1 cellular context compared by ENCODE assay signal in the genomic region with DNA sequence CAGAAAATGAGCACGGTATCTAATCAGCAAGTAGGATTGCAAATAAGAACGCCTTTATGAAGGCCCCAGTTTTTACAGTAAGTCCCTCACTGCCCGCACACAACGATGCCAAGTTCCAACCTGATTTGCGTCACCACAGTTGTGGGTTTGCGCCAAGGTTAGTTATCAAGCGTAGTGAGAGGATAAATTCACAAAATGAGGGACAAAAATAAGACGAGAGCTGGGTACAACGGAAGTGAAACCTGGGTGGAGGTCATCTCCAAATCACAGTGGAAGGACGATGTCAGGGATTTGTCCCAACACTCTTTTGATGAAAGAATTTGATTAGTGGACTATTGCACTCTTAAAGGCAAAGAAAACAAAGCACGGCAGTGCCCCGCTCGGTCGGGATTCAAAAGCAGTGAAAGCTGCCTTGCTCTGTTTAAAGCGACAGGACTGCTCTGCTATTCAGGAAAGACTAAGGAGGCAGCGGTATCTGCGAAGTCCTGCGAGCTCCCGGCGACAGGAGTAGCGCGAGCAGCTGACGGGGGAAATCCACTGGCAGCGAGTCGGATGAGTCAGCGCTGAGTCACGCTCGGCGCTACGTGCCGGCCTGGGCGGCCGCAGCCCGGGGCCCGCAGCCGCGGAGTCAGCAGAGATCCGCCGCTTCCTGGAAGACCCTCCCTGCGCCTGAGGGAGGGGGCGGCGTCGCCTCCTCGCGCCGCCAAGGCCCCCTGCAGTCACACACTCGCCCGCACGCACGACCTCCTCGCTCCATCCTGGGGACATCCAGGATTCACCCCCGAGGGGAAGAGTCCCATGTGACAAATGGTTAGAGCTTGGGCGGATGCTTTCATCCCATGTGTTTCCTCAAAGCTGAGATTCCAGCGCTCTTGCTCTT.
TF ChIP-seq lines count a peak whose summit lies in the region.

No MANE protein-coding gene starts in this region.

TF ChIP-seq in HEK293, 187 proteins besides CTCF, POLR2A, EP300 and RAD21 (continued from another document and continues in another):
- TF ChIP-seq, protein P1, sequence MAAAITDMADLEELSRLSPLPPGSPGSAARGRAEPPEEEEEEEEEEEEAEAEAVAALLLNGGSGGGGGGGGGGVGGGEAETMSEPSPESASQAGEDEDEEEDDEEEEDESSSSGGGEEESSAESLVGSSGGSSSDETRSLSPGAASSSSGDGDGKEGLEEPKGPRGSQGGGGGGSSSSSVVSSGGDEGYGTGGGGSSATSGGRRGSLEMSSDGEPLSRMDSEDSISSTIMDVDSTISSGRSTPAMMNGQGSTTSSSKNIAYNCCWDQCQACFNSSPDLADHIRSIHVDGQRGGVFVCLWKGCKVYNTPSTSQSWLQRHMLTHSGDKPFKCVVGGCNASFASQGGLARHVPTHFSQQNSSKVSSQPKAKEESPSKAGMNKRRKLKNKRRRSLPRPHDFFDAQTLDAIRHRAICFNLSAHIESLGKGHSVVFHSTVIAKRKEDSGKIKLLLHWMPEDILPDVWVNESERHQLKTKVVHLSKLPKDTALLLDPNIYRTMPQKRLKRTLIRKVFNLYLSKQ (tag by site-specific recombination; IDR thresholded peaks at IDR 0.05; ENCODE audit: borderline replicate concordance): no peak
- TF ChIP-seq ZNF791 (tag by site-specific recombination; IDR thresholded peaks at IDR 0.05) (no peak), ZNF645 (tag by site-specific recombination; IDR thresholded peaks at IDR 0.05) (no peak), ZNF354C (tag by site-specific recombination; IDR thresholded peaks at IDR 0.05; ENCODE audit: borderline replicate concordance, low read depth) (no peak), ZNF248 (tag by site-specific recombination; IDR thresholded peaks at IDR 0.05) (no peak), HOXD13 (CRISPR knock-in tag; IDR thresholded peaks at IDR 0.05; ENCODE audit: borderline replicate concordance) (no peak), ZNF433 (tag by site-specific recombination; IDR thresholded peaks at IDR 0.05; ENCODE audit: low read depth) (no peak), EGR2 (tag by site-specific recombination; IDR thresholded peaks at IDR 0.05; ENCODE audit: low read depth) (peak; percentile 64), ZBTB21 (tag by site-specific recombination; IDR thresholded peaks at IDR 0.05) (peak; percentile 67; the same call in 1 of the 2 replicates), KLF9 (tag by site-specific recombination; IDR thresholded peaks at IDR 0.05; ENCODE audit: low read depth) (peak; percentile 73), ZBTB6 (tag by site-specific recombination; IDR thresholded peaks at IDR 0.05) (no peak), ZNF785 (tag by site-specific recombination; IDR thresholded peaks at IDR 0.05) (peak; percentile 87; the same call in 1 of the 2 replicates), SALL2 (tag by site-specific recombination; IDR thresholded peaks at IDR 0.05; ENCODE audit: borderline replicate concordance) (no peak), ZNF274 (IDR thresholded peaks at IDR 0.05; ENCODE audit: low read length) (no peak), ZNF274 (tag by site-specific recombination; IDR thresholded peaks at IDR 0.05; ENCODE audit: borderline replicate concordance) (no peak), SP2 (tag by site-specific recombination; IDR thresholded peaks at IDR 0.05) (peak; percentile 63), YY2 (tag by site-specific recombination; IDR thresholded peaks at IDR 0.05) (no peak), ZNF423 (tag by site-specific recombination; IDR thresholded peaks at IDR 0.05) (no peak), ZNF24 (tag by site-specific recombination; IDR thresholded peaks at IDR 0.05) (peak; percentile 75; the same call in 1 of the 2 replicates), PRDM1 (tag by site-specific recombination; IDR thresholded peaks at IDR 0.05) (peak; percentile 91), SP7 (tag by site-specific recombination; IDR thresholded peaks at IDR 0.05) (peak; percentile 97), ZNF585B (tag by site-specific recombination; IDR thresholded peaks at IDR 0.05) (no peak), REPIN1 (tag by site-specific recombination; IDR thresholded peaks at IDR 0.05; ENCODE audit: low read depth) (no peak), ZNF48 (tag by site-specific recombination; IDR thresholded peaks at IDR 0.05) (no peak), SETDB1 (IDR thresholded peaks at IDR 0.05; ENCODE audit: insufficient read length, low read length) (no peak), ZNF837 (tag by site-specific recombination; IDR thresholded peaks at IDR 0.05) (no peak), ZNF23 (tag by site-specific recombination; IDR thresholded peaks at IDR 0.05; ENCODE audit: borderline replicate concordance) (no peak), ZSCAN23 (tag by site-specific recombination; IDR thresholded peaks at IDR 0.05) (peak; percentile 36; the same call in 1 of the 2 replicates), BCL11B (tag by site-specific recombination; IDR thresholded peaks at IDR 0.05; ENCODE audit: low read depth) (peak; percentile 78), ZNF311 (tag by site-specific recombination; IDR thresholded peaks at IDR 0.05; ENCODE audit: borderline replicate concordance) (no peak), RBAK (tag by site-specific recombination; IDR thresholded peaks at IDR 0.05) (no peak), ZNF302 (tag by site-specific recombination; IDR thresholded peaks at IDR 0.05; ENCODE audit: low read depth) (0 out of 2 replicates have a peak, but pooled peaks have one; percentile 20), PBX3 (CRISPR knock-in tag; IDR thresholded peaks at IDR 0.05) (0 out of 2 replicates have a peak, but pooled peaks have one; percentile 79), ZNF132 (tag by site-specific recombination; IDR thresholded peaks at IDR 0.05; ENCODE audit: borderline replicate concordance) (no peak), ZFP41 (tag by site-specific recombination; IDR thresholded peaks at IDR 0.05; ENCODE audit: borderline replicate concordance) (no peak), ZNF624 (tag by site-specific recombination; IDR thresholded peaks at IDR 0.05) (no peak), ZNF792 (tag by site-specific recombination; IDR thresholded peaks at IDR 0.05) (no peak), ZNF623 (tag by site-specific recombination; IDR thresholded peaks at IDR 0.05) (no peak), GFI1B (tag by site-specific recombination; IDR thresholded peaks at IDR 0.05) (peak; percentile 37; the same call in 1 of the 2 replicates), ZNF561 (tag by site-specific recombination; IDR thresholded peaks at IDR 0.05; ENCODE audit: borderline replicate concordance) (peak; percentile 88), ZNF416 (tag by site-specific recombination; IDR thresholded peaks at IDR 0.05) (no peak), WT1 (tag by site-specific recombination; IDR thresholded peaks at IDR 0.05) (peak; percentile 76; the same call in 1 of the 2 replicates), ZNF768 (tag by site-specific recombination; IDR thresholded peaks at IDR 0.05) (no peak), ZFP3 (tag by site-specific recombination; IDR thresholded peaks at IDR 0.05; ENCODE audit: low read depth) (no peak), ZNF133 (tag by site-specific recombination; IDR thresholded peaks at IDR 0.05) (no peak), ZNF19 (tag by site-specific recombination; IDR thresholded peaks at IDR 0.05; ENCODE audit: low read depth) (no peak), ZNF549 (tag by site-specific recombination; IDR thresholded peaks at IDR 0.05) (no peak), ZFP37 (tag by site-specific recombination; IDR thresholded peaks at IDR 0.05) (peak; percentile 92)
- TF ChIP-seq, protein P2, sequence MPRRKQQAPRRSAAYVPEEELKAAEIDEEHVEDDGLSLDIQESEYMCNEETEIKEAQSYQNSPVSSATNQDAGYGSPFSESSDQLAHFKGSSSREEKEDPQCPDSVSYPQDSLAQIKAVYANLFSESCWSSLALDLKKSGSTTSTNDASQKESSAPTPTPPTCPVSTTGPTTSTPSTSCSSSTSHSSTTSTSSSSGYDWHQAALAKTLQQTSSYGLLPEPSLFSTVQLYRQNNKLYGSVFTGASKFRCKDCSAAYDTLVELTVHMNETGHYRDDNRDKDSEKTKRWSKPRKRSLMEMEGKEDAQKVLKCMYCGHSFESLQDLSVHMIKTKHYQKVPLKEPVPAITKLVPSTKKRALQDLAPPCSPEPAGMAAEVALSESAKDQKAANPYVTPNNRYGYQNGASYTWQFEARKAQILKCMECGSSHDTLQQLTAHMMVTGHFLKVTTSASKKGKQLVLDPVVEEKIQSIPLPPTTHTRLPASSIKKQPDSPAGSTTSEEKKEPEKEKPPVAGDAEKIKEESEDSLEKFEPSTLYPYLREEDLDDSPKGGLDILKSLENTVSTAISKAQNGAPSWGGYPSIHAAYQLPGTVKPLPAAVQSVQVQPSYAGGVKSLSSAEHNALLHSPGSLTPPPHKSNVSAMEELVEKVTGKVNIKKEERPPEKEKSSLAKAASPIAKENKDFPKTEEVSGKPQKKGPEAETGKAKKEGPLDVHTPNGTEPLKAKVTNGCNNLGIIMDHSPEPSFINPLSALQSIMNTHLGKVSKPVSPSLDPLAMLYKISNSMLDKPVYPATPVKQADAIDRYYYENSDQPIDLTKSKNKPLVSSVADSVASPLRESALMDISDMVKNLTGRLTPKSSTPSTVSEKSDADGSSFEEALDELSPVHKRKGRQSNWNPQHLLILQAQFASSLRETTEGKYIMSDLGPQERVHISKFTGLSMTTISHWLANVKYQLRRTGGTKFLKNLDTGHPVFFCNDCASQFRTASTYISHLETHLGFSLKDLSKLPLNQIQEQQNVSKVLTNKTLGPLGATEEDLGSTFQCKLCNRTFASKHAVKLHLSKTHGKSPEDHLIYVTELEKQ (tag by site-specific recombination; IDR thresholded peaks at IDR 0.05; ENCODE audit: borderline replicate concordance): peak; percentile 70; the same call in 1 of the 2 replicates
- TF ChIP-seq, protein P3, sequence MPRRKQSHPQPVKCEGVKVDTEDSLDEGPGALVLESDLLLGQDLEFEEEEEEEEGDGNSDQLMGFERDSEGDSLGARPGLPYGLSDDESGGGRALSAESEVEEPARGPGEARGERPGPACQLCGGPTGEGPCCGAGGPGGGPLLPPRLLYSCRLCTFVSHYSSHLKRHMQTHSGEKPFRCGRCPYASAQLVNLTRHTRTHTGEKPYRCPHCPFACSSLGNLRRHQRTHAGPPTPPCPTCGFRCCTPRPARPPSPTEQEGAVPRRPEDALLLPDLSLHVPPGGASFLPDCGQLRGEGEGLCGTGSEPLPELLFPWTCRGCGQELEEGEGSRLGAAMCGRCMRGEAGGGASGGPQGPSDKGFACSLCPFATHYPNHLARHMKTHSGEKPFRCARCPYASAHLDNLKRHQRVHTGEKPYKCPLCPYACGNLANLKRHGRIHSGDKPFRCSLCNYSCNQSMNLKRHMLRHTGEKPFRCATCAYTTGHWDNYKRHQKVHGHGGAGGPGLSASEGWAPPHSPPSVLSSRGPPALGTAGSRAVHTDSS (tag by site-specific recombination; IDR thresholded peaks at IDR 0.05): no peak
- TF ChIP-seq, protein P4, sequence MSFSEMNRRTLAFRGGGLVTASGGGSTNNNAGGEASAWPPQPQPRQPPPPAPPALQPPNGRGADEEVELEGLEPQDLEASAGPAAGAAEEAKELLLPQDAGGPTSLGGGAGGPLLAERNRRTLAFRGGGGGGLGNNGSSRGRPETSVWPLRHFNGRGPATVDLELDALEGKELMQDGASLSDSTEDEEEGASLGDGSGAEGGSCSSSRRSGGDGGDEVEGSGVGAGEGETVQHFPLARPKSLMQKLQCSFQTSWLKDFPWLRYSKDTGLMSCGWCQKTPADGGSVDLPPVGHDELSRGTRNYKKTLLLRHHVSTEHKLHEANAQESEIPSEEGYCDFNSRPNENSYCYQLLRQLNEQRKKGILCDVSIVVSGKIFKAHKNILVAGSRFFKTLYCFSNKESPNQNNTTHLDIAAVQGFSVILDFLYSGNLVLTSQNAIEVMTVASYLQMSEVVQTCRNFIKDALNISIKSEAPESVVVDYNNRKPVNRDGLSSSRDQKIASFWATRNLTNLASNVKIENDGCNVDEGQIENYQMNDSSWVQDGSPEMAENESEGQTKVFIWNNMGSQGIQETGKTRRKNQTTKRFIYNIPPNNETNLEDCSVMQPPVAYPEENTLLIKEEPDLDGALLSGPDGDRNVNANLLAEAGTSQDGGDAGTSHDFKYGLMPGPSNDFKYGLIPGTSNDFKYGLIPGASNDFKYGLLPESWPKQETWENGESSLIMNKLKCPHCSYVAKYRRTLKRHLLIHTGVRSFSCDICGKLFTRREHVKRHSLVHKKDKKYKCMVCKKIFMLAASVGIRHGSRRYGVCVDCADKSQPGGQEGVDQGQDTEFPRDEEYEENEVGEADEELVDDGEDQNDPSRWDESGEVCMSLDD (tag by site-specific recombination; IDR thresholded peaks at IDR 0.05): peak; percentile 42; the same call in 1 of the 2 replicates
- TF ChIP-seq, protein P5, sequence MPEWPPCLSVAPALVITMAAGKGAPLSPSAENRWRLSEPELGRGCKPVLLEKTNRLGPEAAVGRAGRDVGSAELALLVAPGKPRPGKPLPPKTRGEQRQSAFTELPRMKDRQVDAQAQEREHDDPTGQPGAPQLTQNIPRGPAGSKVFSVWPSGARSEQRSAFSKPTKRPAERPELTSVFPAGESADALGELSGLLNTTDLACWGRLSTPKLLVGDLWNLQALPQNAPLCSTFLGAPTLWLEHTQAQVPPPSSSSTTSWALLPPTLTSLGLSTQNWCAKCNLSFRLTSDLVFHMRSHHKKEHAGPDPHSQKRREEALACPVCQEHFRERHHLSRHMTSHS (tag by site-specific recombination; IDR thresholded peaks at IDR 0.05): peak; percentile 76; the same call in 1 of the 2 replicates
